In genomic region chr5:134606726-134607125, GRCh38 we compare ENCODE assay signal across 15 cellular contexts. TPM values are rescaled to one million over a fixed set of nuclear protein-coding genes. Genes with fewer than 3 reads are reported as not detected.
DNase-seq lines count a peak whose midpoint lies in the region; ATAC-seq, FAIRE-seq and TF ChIP-seq lines count a peak whose summit lies in the region.
"Had no signal": no experiment of that assay in that cellular context is flagged by ENCODE, and none has a peak within 500 bp of the region (broad histone marks: within the 10 kb centered on the region; RNA-seq: fewer than 3 reads in every experiment).

No MANE protein-coding gene starts in this region.

- no TSS peak for BruUV-seq in IMR-90 (replicated peaks; lab: Mats Ljungman, UMichigan)

- no peak overlapping the region for H2AK9ac ChIP-seq in IMR-90 (replicated peaks; ENCODE audit: low read depth, low read length, poor library complexity)

- in situ Hi-C loops in IMR-90 (cut with MboI; ENCODE audit: low sequenced_read_pairs), result no loop called here

- H4K91ac ChIP-seq in IMR-90 (ENCODE audit: insufficient read depth, low read depth, low read length), result no peak overlapping the region

- WGBS in IMR-90 (ENCODE audit: extremely low coverage in 2 of 2, insufficient read length in 1 of 2), 2 experiments, result no CpG with 5 or more reads among the region's 5 CpGs

- no peaks in the 10 kb centered on the region for H3K9me1 ChIP-seq in IMR-90 (ENCODE audit: insufficient read depth, low read length)

- no peak overlapping the region for H2BK5ac ChIP-seq in IMR-90 (ENCODE audit: low read depth, low read length, poor library complexity, severe bottlenecking)

- H3K14ac ChIP-seq in IMR-90 (replicated peaks; ENCODE audit: low read depth, low read length), result no peak overlapping the region

- CTCF ChIA-PET in activated CD4-positive, alpha-beta T cell treated with anti-CD3 and anti-CD28 coated beads, Interleukin-2, amount 10 ng/mL, durations not matched to agents 7 days and 5 days (lab: Charles Lee), result interaction anchor here (1.9 kb wide), 1 partner anchor 20 kb away, joined by 10 read pairs; no protein-coding TSS in a partner anchor
- CTCF ChIA-PET in IMR-90 (lab: Yijun Ruan, JAX), result interaction anchor here (0.6 kb wide), 1 partner anchor 14 kb away, joined by 3 read pairs; no protein-coding TSS in a partner anchor

- no peak for DNase-seq in activated CD4-positive, alpha-beta T cell treated with anti-CD3 and anti-CD28 coated beads, Interleukin-2, amount 10 ng/mL, durations not matched to agents 7 days and 5 days
- DNase-seq in activated CD4-positive, alpha-beta T cell treated with anti-CD3 and anti-CD28 coated beads for 1 hour, result no peak
- DNase-seq in IMR-90 (no peak), iris pigment epithelial cell (ENCODE audit: low read depth) (peak; percentile 39), WERI-Rb-1 (no peak), LoVo (ENCODE audit: low spot score) (no peak), urothelium cell line (ENCODE audit: low spot score) (no peak)
- DNase-seq: CD4-positive, alpha-beta T cell; DMS79; GOT3; H9 had no signal

- no peak overlapping the region for H4K5ac ChIP-seq in IMR-90 (ENCODE audit: low read depth, low read length)

- no peak overlapping the region for H3K18ac ChIP-seq in IMR-90 (ENCODE audit: low read depth, low read length)

- H3K4me3 Mint-ChIP-seq in activated CD4-positive, alpha-beta T cell treated with anti-CD3 and anti-CD28 coated beads, Interleukin-2, amount 10 ng/mL, durations not matched to agents 7 days and 5 days, result no peak overlapping the region
- H3K4me3 Mint-ChIP-seq: CD4-positive, alpha-beta T cell; H9; IgD-negative memory B cell had no signal

- no peak overlapping the region for H3K27ac ChIP-seq in IMR-90 (ENCODE audit: insufficient read depth, low read length)
- H3K27ac ChIP-seq in WERI-Rb-1, result no peak overlapping the region
- H3K27ac ChIP-seq: 22Rv1; BLaER1 treated with 17β-estradiol and CSF1 and Interleukin-3, amounts not matched to agents 10 nM and 100 nM had no signal

- TF ChIP-seq CTCF in IMR-90 (conservative IDR thresholded peaks at IDR 0.05; ENCODE audit: low read depth, low read length) (no peak), WERI-Rb-1 (IDR thresholded peaks at IDR 0.05; ENCODE audit: low read depth, low read length) (no peak)

- POLR2A ChIA-PET in activated CD4-positive, alpha-beta T cell treated with anti-CD3 and anti-CD28 coated beads, Interleukin-2, amount 10 ng/mL, durations not matched to agents 7 days and 5 days (lab: Charles Lee), result no interaction called here
- POLR2A ChIA-PET in IMR-90 (lab: Charles Lee; ENCODE audit: unreplicated experiment), result no interaction called here

- H3K9me3 ChIP-seq in IMR-90 (ENCODE audit: control insufficient read depth, insufficient read depth, low read length), result no peaks in the 10 kb centered on the region
- no peaks in the 10 kb centered on the region for H3K9me3 ChIP-seq in WERI-Rb-1 (ENCODE audit: severe bottlenecking)
- H3K9me3 ChIP-seq: BLaER1 treated with 17β-estradiol and CSF1 and Interleukin-3, amounts not matched to agents 10 nM and 100 nM had no signal

- dilution Hi-C loops in IMR-90 (cut with HindIII; ENCODE audit: low sequenced_read_pairs, unreplicated experiment), result no loop called here

- no peak overlapping the region for H4K8ac ChIP-seq in IMR-90 (ENCODE audit: low read depth in 2 of 2, low read length in 2 of 2)

- H3K4ac ChIP-seq in IMR-90 (ENCODE audit: low read depth, low read length), result no peak overlapping the region

- peaks cover 71% of the 10 kb centered on the region for H3K36me3 Mint-ChIP-seq in activated CD4-positive, alpha-beta T cell treated with anti-CD3 and anti-CD28 coated beads, Interleukin-2, amount 10 ng/mL, durations not matched to agents 7 days and 5 days (ENCODE audit: low read depth)

- no peak overlapping the region for H3K4me3 ChIP-seq in IMR-90 (ENCODE audit: insufficient read depth, low read depth, low read length)
- no peak overlapping the region for H3K4me3 ChIP-seq in WERI-Rb-1 (ENCODE audit: low read depth, low read length)
- H3K4me3 ChIP-seq: BLaER1 treated with 17β-estradiol and CSF1 and Interleukin-3, amounts not matched to agents 10 nM and 100 nM; GM12878 had no signal

- peaks cover 4% of the 10 kb centered on the region for H3K4me1 ChIP-seq in IMR-90 (ENCODE audit: control insufficient read depth, insufficient read depth, low read length)

- H3K27me3 ChIP-seq in IMR-90 (ENCODE audit: control insufficient read depth, insufficient read depth, low read length) (no peaks in the 10 kb centered on the region), WERI-Rb-1 (ENCODE audit: insufficient read depth, low read depth, severe bottlenecking) (no peaks in the 10 kb centered on the region)
- H3K27me3 ChIP-seq: BLaER1 treated with 17β-estradiol and CSF1 and Interleukin-3, amounts not matched to agents 10 nM and 100 nM had no signal

- H3K56ac ChIP-seq in IMR-90 (ENCODE audit: extremely low read depth, insufficient read depth, low read length), result no peak overlapping the region

- H3K4me2 ChIP-seq in IMR-90 (ENCODE audit: low read depth, low read length), result no peak overlapping the region
- H3K4me2 ChIP-seq: BLaER1 treated with 17β-estradiol and CSF1 and Interleukin-3, amounts not matched to agents 10 nM and 100 nM had no signal

- H3K27me3 Mint-ChIP-seq in activated CD4-positive, alpha-beta T cell treated with anti-CD3 and anti-CD28 coated beads, Interleukin-2, amount 10 ng/mL, durations not matched to agents 7 days and 5 days, result no peaks in the 10 kb centered on the region
- H3K27me3 Mint-ChIP-seq: CD4-positive, alpha-beta T cell; IgD-negative memory B cell had no signal

- no peak overlapping the region for H2AFZ ChIP-seq in IMR-90 (replicated peaks; ENCODE audit: low read length, poor library complexity)

- H3K79me1 ChIP-seq in IMR-90 (ENCODE audit: low read depth in 1 of 2, low read length in 2 of 2), result no peaks in the 10 kb centered on the region

- no peak for TF ChIP-seq POLR2A in IMR-90 (IDR thresholded peaks at IDR 0.05; ENCODE audit: low read depth, low read length)

- no peak overlapping the region for H3K23ac ChIP-seq in IMR-90 (ENCODE audit: low read depth, low read length)

- H2BK20ac ChIP-seq in IMR-90 (ENCODE audit: low read depth, low read length), result no peak overlapping the region

- peak overlapping the region; percentile 31 for H3K27ac Mint-ChIP-seq in activated CD4-positive, alpha-beta T cell treated with anti-CD3 and anti-CD28 coated beads, Interleukin-2, amount 10 ng/mL, durations not matched to agents 7 days and 5 days
- H3K27ac Mint-ChIP-seq: CD4-positive, alpha-beta T cell; H9; IgD-negative memory B cell had no signal

- no peak for TF ChIP-seq RAD21 in IMR-90 (IDR thresholded peaks at IDR 0.05; ENCODE audit: low read length)

- no peaks in the 10 kb centered on the region for H4K20me1 ChIP-seq in IMR-90 (ENCODE audit: insufficient read depth, low read length)
- H4K20me1 ChIP-seq: BLaER1 treated with 17β-estradiol and CSF1 and Interleukin-3, amounts not matched to agents 10 nM and 100 nM had no signal

- H3K9ac ChIP-seq in IMR-90 (ENCODE audit: low read depth, low read length), result no peak overlapping the region
- H3K9ac ChIP-seq: BLaER1 treated with 17β-estradiol and CSF1 and Interleukin-3, amounts not matched to agents 10 nM and 100 nM had no signal

- H3K36me3 ChIP-seq in IMR-90 (ENCODE audit: control insufficient read depth, insufficient read depth, low read length) (peaks cover 36% of the 10 kb centered on the region), WERI-Rb-1 (peaks cover 50% of the 10 kb centered on the region)

- ATAC-seq in IMR-90 (ENCODE audit: low read depth), result no peak
- ATAC-seq: GM12878 had no signal

- no peak overlapping the region for H2BK120ac ChIP-seq in IMR-90 (ENCODE audit: low read depth, low read length)

- H2AK5ac ChIP-seq in IMR-90 (ENCODE audit: low read depth, low read length), result no peak overlapping the region

- H3K4me1 Mint-ChIP-seq in activated CD4-positive, alpha-beta T cell treated with anti-CD3 and anti-CD28 coated beads, Interleukin-2, amount 10 ng/mL, durations not matched to agents 7 days and 5 days, result peaks cover 57% of the 10 kb centered on the region

- no peaks in the 10 kb centered on the region for H3K9me3 Mint-ChIP-seq in activated CD4-positive, alpha-beta T cell treated with anti-CD3 and anti-CD28 coated beads, Interleukin-2, amount 10 ng/mL, durations not matched to agents 7 days and 5 days
- H3K9me3 Mint-ChIP-seq: CD4-positive, alpha-beta T cell; H9; IgD-negative memory B cell had no signal

- intact Hi-C loops in IMR-90 (cut with micrococcal nuclease), result no loop called here

- FAIRE-seq in urothelium cell line (lab: Jason Lieb, UNC), result no peak
- FAIRE-seq: GM12878 had no signal

- no peak overlapping the region for H2BK15ac ChIP-seq in IMR-90 (ENCODE audit: low read depth, low read length)

TF ChIP-seq in IMR-90, 13 proteins besides CTCF, POLR2A, EP300 and RAD21:
- no peak for TF ChIP-seq MXI1 (IDR thresholded peaks at IDR 0.05; ENCODE audit: borderline replicate concordance, low read depth, low read length)
- no peak for TF ChIP-seq ELK1 (IDR thresholded peaks at IDR 0.05; ENCODE audit: borderline replicate concordance, low read depth, low read length)
- TF ChIP-seq CEBPB (IDR thresholded peaks at IDR 0.05; ENCODE audit: low read depth, low read length), result peak; percentile 53; the same call in 1 of the 2 replicates
TF ChIP-seq in IMR-90: peak in this region for 1.

RNA-seq across cellular contexts. Expression of gene SAR1B, which starts 25.9 kb away (rescaled TPM):
- 10 to 100 TPM; 52.3 to 54.7 TPM for total RNA-seq in activated CD4-positive, alpha-beta T cell treated with anti-CD3 and anti-CD28 coated beads, Interleukin-2, amount 10 ng/mL, durations not matched to agents 7 days and 5 days
- total RNA-seq in IMR-90 (2012; rRNA removed), result 66.0 and 164 TPM in 2 replicates
- polyA plus RNA-seq in IMR-90 (2012; rRNA removed), result 40.2 and 44.6 TPM in 2 replicates
- polyA plus RNA-seq in IMR-90 (2012; cell fraction: cytosol; rRNA removed), result 4.3 and 7.1 TPM in 2 replicates
- polyA plus RNA-seq in IMR-90 (2012; cell fraction: nucleus; rRNA removed; ENCODE audit: low replicate concordance), result 4.4 and 10.6 TPM in 2 replicates

RNA-seq across cellular contexts. Expression of gene SEC24A, which starts 41.9 kb away (rescaled TPM):
- total RNA-seq in activated CD4-positive, alpha-beta T cell treated with anti-CD3 and anti-CD28 coated beads, Interleukin-2, amount 10 ng/mL, durations not matched to agents 7 days and 5 days, result 10 to 100 TPM; 22.2 to 24.9 TPM
- 28.1 and 31.7 TPM in 2 replicates for total RNA-seq in IMR-90 (2012; rRNA removed)
- polyA plus RNA-seq in IMR-90 (2012; rRNA removed), result 23.9 and 25.4 TPM in 2 replicates
- polyA plus RNA-seq in IMR-90 (2012; cell fraction: cytosol; rRNA removed), result 7.1 and 9.5 TPM in 2 replicates
- polyA plus RNA-seq in IMR-90 (2012; cell fraction: nucleus; rRNA removed; ENCODE audit: low replicate concordance), result 8.4 and 26.1 TPM in 2 replicates
